ENCODE assay signal across 8 cellular contexts in genomic region chr2:136025057-136025973, GRCh38. TPM values are rescaled to one million over a fixed set of nuclear protein-coding genes. Genes with fewer than 3 reads are reported as not detected.
DNase-seq lines count a peak whose midpoint lies in the region; ATAC-seq and TF ChIP-seq lines count a peak whose summit lies in the region.

No MANE protein-coding gene starts in this region.

- no peaks in the 10 kb centered on the region for H3K36me3 ChIP-seq in esophagus muscularis mucosa

- H3K4me1 ChIP-seq in esophagus muscularis mucosa, result peaks cover 4 to 13% (median 12%) of the 10 kb centered on the region in 4 donors

- no peak overlapping the region for H3K27ac ChIP-seq in esophagus muscularis mucosa (replicated peaks in 1 of 4)

- TF ChIP-seq POLR2A in esophagus muscularis mucosa (IDR thresholded peaks at IDR 0.05; ENCODE audit: low read depth), result no peak
- TF ChIP-seq POLR2A in lower leg skin (IDR thresholded peaks at IDR 0.05), result no peak

- H3K27me3 ChIP-seq in esophagus muscularis mucosa, result no peaks in the 10 kb centered on the region

- DNase-seq in HuH-7.5 (ENCODE audit: low spot score) (peak; percentile 20), esophagus muscularis mucosa (ENCODE audit: extremely low spot score) (no peak), midbrain (lab: John Stamatoyannopoulos, UW) (peak; percentile 88), stromal cell of bone marrow (ENCODE audit: low read depth) (peak; percentile 6), lower leg skin (ENCODE audit: low spot score in 2 of 2) (no peak), AML-193 (lab: John Stamatoyannopoulos, UW) (no peak)
- DNase-seq in activated CD4-positive, alpha-beta T cell treated with anti-CD3 and anti-CD28 coated beads for 48 hours, result peak; percentile 57

- no peak for TF ChIP-seq EP300 in esophagus muscularis mucosa (IDR thresholded peaks at IDR 0.05)

- peak; percentile 34 for ATAC-seq in GM18861 (IDR thresholded peaks at IDR 0.05; ENCODE audit: unreplicated experiment)

- no peaks in the 10 kb centered on the region for H3K9me3 ChIP-seq in esophagus muscularis mucosa

- 34% methylated on average over 41 of the region's 43 CpGs for WGBS in esophagus muscularis mucosa
- 35 to 41% methylated on average over 43 of the region's 43 CpGs for WGBS in lower leg skin, 2 donors

- H3K4me3 ChIP-seq in esophagus muscularis mucosa, result peak overlapping the region; percentile 15 to 29 (median 25)
- H3K4me3 ChIP-seq in lower leg skin (ENCODE audit: low read depth, poor library complexity, severe bottlenecking), result no peak overlapping the region

- TF ChIP-seq CTCF in esophagus muscularis mucosa (IDR thresholded peaks at IDR 0.05) (no peak), lower leg skin (IDR thresholded peaks at IDR 0.05) (no peak)

- intact Hi-C loops in esophagus muscularis mucosa (cut with DNase I) (no loop called here), lower leg skin (cut with DNase I; ENCODE audit: low total_unique reads) (no loop called here)

RNA-seq across cellular contexts. Expression of gene DARS1, which starts 39.9 kb away (rescaled TPM):
- total RNA-seq in esophagus muscularis mucosa (100 to 1,000 TPM in 3 of 4 donors, 10 to 100 TPM in 1; 98.8 to 129 (median 121) TPM), lower leg skin (10 to 100 TPM; 58.7 to 73.6 (median 65.7) TPM)

Comparison
In these comparisons a context has a peak if more than half of its experiments do, and no peak if none do; other contexts are left out.
1. DNase-seq: peak in HuH-7.5 (single experiment), activated CD4-positive, alpha-beta T cell treated with anti-CD3 and anti-CD28 coated beads for 48 hours (single experiment), midbrain (single experiment) and stromal cell of bone marrow (single experiment); none in esophagus muscularis mucosa (single experiment), lower leg skin (0 of 2) and AML-193 (0 of 2).